ENCODE assay signal across 1 cellular context in genomic region chr5:65078331-65078730, GRCh38.
TF ChIP-seq lines count a peak whose summit lies in the region.

No MANE protein-coding gene starts in this region.

TF ChIP-seq in K562, 482 proteins besides CTCF, POLR2A, EP300 and RAD21 (continued from another document):
- TF ChIP-seq PREB (CRISPR knock-in tag; IDR thresholded peaks at IDR 0.05): no peak
- TF ChIP-seq SP2 (IDR thresholded peaks at IDR 0.05; ENCODE audit: extremely low read depth, low read depth, low read length, poor library complexity, severe bottlenecking): no peak
- TF ChIP-seq SMARCE1 (IDR thresholded peaks at IDR 0.05): peak; percentile 73
- TF ChIP-seq FOXM1 (IDR thresholded peaks at IDR 0.05; ENCODE audit: low read depth): peak; percentile 31; the same call in 1 of the 2 replicates
- no peak for TF ChIP-seq FOXM1 (CRISPR knock-in tag; IDR thresholded peaks at IDR 0.05; ENCODE audit: low read depth)
- TF ChIP-seq CBFA2T3 (IDR thresholded peaks at IDR 0.05): peak; percentile 71
- no peak for TF ChIP-seq TFE3 (CRISPR knock-in tag; IDR thresholded peaks at IDR 0.05)
- TF ChIP-seq HMGN3 (IDR thresholded peaks at IDR 0.05; ENCODE audit: borderline replicate concordance, extremely low read depth, insufficient read length, low read depth, low read length): no peak
- peak; percentile 40; the same call in 1 of the 2 replicates for TF ChIP-seq CXXC5 (CRISPR knock-in tag; IDR thresholded peaks at IDR 0.05)
- TF ChIP-seq ELF4 (CRISPR knock-in tag; IDR thresholded peaks at IDR 0.05): no peak
- no peak for TF ChIP-seq PHB (CRISPR knock-in tag; IDR thresholded peaks at IDR 0.05)
- TF ChIP-seq ZC3H8 (IDR thresholded peaks at IDR 0.05): no peak
- TF ChIP-seq DEAF1 (CRISPR knock-in tag; IDR thresholded peaks at IDR 0.05): no peak
- TF ChIP-seq BACH1 (tag; IDR thresholded peaks at IDR 0.05): no peak
- peak; percentile 66 for TF ChIP-seq TAL1 (IDR thresholded peaks at IDR 0.05)
- peak in 1 of 2 experiments; percentile 50; a peak in 1 of 4 replicates for TF ChIP-seq FOXA3 (CRISPR knock-in tag; conservative IDR thresholded peaks at IDR 0.05 in 1 of 2, IDR thresholded peaks at IDR 0.05 in 1 of 2)
- TF ChIP-seq AFF4 (CRISPR knock-in tag; IDR thresholded peaks at IDR 0.05): no peak
- no peak for TF ChIP-seq PBX2 (CRISPR knock-in tag; IDR thresholded peaks at IDR 0.05; ENCODE audit: low read depth)
- TF ChIP-seq PBX2 (tag; conservative IDR thresholded peaks at IDR 0.05; ENCODE audit: low read depth): peak; percentile 91
- TF ChIP-seq VEZF1 (CRISPR knock-in tag; IDR thresholded peaks at IDR 0.05): no peak
- TF ChIP-seq ZNF695 (CRISPR knock-in tag; IDR thresholded peaks at IDR 0.05): no peak
- TF ChIP-seq MGA (IDR thresholded peaks at IDR 0.05): no peak
- TF ChIP-seq ZNF184 (CRISPR knock-in tag; IDR thresholded peaks at IDR 0.05): no peak
- no peak for TF ChIP-seq NFE2L1 (tag; IDR thresholded peaks at IDR 0.05; ENCODE audit: borderline replicate concordance, low read depth)
- peak; percentile 23; the same call in 1 of the 2 replicates for TF ChIP-seq MTA2 (IDR thresholded peaks at IDR 0.05; ENCODE audit: low read depth)
- peak in 1 of 2 experiments; percentile 68; a peak in 1 of 4 replicates for TF ChIP-seq RCOR1 (IDR thresholded peaks at IDR 0.05; ENCODE audit: borderline replicate concordance in 1 of 2, low read depth in 2 of 2, low read length in 2 of 2)
- TF ChIP-seq HDAC2 (IDR thresholded peaks at IDR 0.05): 0 out of 2 replicates have a peak, but pooled peaks have one; percentile 33
- TF ChIP-seq PTRF (tag; IDR thresholded peaks at IDR 0.05): no peak
- TF ChIP-seq CCNT2 (IDR thresholded peaks at IDR 0.05; ENCODE audit: borderline replicate concordance, extremely low read depth, insufficient read length, low read depth, low read length): no peak
TF ChIP-seq in K562: peak in this region for 35.
